9 cellular contexts compared by ENCODE assay signal in genomic region chr20:45111799-45112471, GRCh38. TPM values are rescaled to one million over a fixed set of nuclear protein-coding genes. Genes with fewer than 3 reads are reported as not detected.
DNase-seq lines count a peak whose midpoint lies in the region; TF ChIP-seq lines count a peak whose summit lies in the region.
"Had no signal": no experiment of that assay in that cellular context is flagged by ENCODE, and none has a peak within 500 bp of the region (broad histone marks: within the 10 kb centered on the region; RNA-seq: fewer than 3 reads in every experiment).

No MANE protein-coding gene starts in this region.

- H3K4me3 Mint-ChIP-seq in nephron progenitor cell = no peak overlapping the region
- H3K4me3 Mint-ChIP-seq in activated naive CD8-positive, alpha-beta T cell treated with anti-CD3 and anti-CD28 coated beads for 36 hours = no peak overlapping the region
- H3K4me3 Mint-ChIP-seq: activated T-helper 1 cell treated with anti-CD3 and anti-CD28 coated beads, Interleukin-12 subunit alpha, Interleukin-12 subunit beta, Interleukin-2, Interleukin-4 antibody, amounts not matched to agents 30 ng/mL and 10 ng/mL and 1 ng/mL, durations not matched to agents 14 hours and 24 hours and 36 hours had no signal

- H3K79me2 ChIP-seq in Karpas-422 (ENCODE audit: low read length) = no peaks in the 10 kb centered on the region

- no peaks in the 10 kb centered on the region for H3K9me3 ChIP-seq in Karpas-422 (ENCODE audit: low read length)

- H3K27me3 Mint-ChIP-seq in nephron progenitor cell (ENCODE audit: low read depth, poor library complexity) = peaks cover 45% of the 10 kb centered on the region
- peaks cover 8% of the 10 kb centered on the region for H3K27me3 Mint-ChIP-seq in activated naive CD8-positive, alpha-beta T cell treated with anti-CD3 and anti-CD28 coated beads for 36 hours

- no peaks in the 10 kb centered on the region for H3K4me1 Mint-ChIP-seq in nephron progenitor cell
- peaks cover 8% of the 10 kb centered on the region for H3K4me1 Mint-ChIP-seq in activated naive CD8-positive, alpha-beta T cell treated with anti-CD3 and anti-CD28 coated beads for 36 hours

- H3K27ac Mint-ChIP-seq in nephron progenitor cell = no peak overlapping the region
- no peak overlapping the region for H3K27ac Mint-ChIP-seq in activated naive CD8-positive, alpha-beta T cell treated with anti-CD3 and anti-CD28 coated beads for 36 hours
- H3K27ac Mint-ChIP-seq: activated T-helper 1 cell treated with anti-CD3 and anti-CD28 coated beads, Interleukin-12 subunit alpha, Interleukin-12 subunit beta, Interleukin-2, Interleukin-4 antibody, amounts not matched to agents 30 ng/mL and 10 ng/mL and 1 ng/mL, durations not matched to agents 14 hours and 24 hours and 36 hours had no signal

- no peaks in the 10 kb centered on the region for H3K9me2 ChIP-seq in Karpas-422 (replicated peaks; ENCODE audit: insufficient read depth, low read length)

- H3K27ac ChIP-seq in Karpas-422 (ENCODE audit: low read length) = no peak overlapping the region

- H3K4me3 ChIP-seq in Karpas-422 (ENCODE audit: low read length) (no peak overlapping the region), choroid plexus epithelial cell (ENCODE audit: low read depth, low read length) (no peak overlapping the region)

- H3K4me2 ChIP-seq in Karpas-422 (ENCODE audit: low read depth, low read length, poor library complexity, severe bottlenecking) = no peak overlapping the region

- H3K9ac ChIP-seq in Karpas-422 (ENCODE audit: low read length) = no peak overlapping the region

- DNase-seq in ELR (ENCODE audit: low read depth) = peak; percentile 51
- DNase-seq in Karpas-422 = peak; percentile 75
- DNase-seq in choroid plexus epithelial cell (ENCODE audit: low read depth) = peak; percentile 36
- DNase-seq in nephron progenitor cell = peak; percentile 35
- no peak for DNase-seq in NCI-H226
- DNase-seq in dedifferentiated amniotic fluid mesenchymal stem cell (ENCODE audit: extremely low spot score) = no peak
- no peak for DNase-seq in NCI-H2107 (lab: John Stamatoyannopoulos, UW)
- no peak for DNase-seq in activated naive CD8-positive, alpha-beta T cell treated with anti-CD3 and anti-CD28 coated beads for 36 hours

- TF ChIP-seq CTCF in choroid plexus epithelial cell (conservative IDR thresholded peaks at IDR 0.05; ENCODE audit: low read depth, low read length) (peak; percentile 66), nephron progenitor cell (IDR thresholded peaks at IDR 0.05) (peak; percentile 40)

- H3K27me3 ChIP-seq in Karpas-422 (ENCODE audit: low read length) = no peaks in the 10 kb centered on the region

- no peaks in the 10 kb centered on the region for H4K20me1 ChIP-seq in Karpas-422 (ENCODE audit: insufficient read depth, low read depth, low read length)

- H3K36me3 ChIP-seq in Karpas-422 (ENCODE audit: insufficient read depth, low read length) = no peaks in the 10 kb centered on the region

- peaks cover 4% of the 10 kb centered on the region for H3K4me1 ChIP-seq in Karpas-422 (ENCODE audit: low read length)

- H3K36me3 Mint-ChIP-seq in nephron progenitor cell (ENCODE audit: low read depth) = no peaks in the 10 kb centered on the region
- H3K36me3 Mint-ChIP-seq in activated naive CD8-positive, alpha-beta T cell treated with anti-CD3 and anti-CD28 coated beads for 36 hours = no peaks in the 10 kb centered on the region

- H3K9me3 Mint-ChIP-seq in nephron progenitor cell = no peaks in the 10 kb centered on the region
- H3K9me3 Mint-ChIP-seq in activated naive CD8-positive, alpha-beta T cell treated with anti-CD3 and anti-CD28 coated beads for 36 hours = no peaks in the 10 kb centered on the region
- H3K9me3 Mint-ChIP-seq: activated T-helper 1 cell treated with anti-CD3 and anti-CD28 coated beads, Interleukin-12 subunit alpha, Interleukin-12 subunit beta, Interleukin-2, Interleukin-4 antibody, amounts not matched to agents 30 ng/mL and 10 ng/mL and 1 ng/mL, durations not matched to agents 14 hours and 24 hours and 36 hours had no signal

- no peak overlapping the region for H2AFZ ChIP-seq in Karpas-422 (ENCODE audit: low read length)

RNA-seq across cellular contexts. Expression of gene WFDC5, which starts 3.0 kb away (rescaled TPM):
- total RNA-seq in Karpas-422 (2014; rRNA removed; shearing (Covaris generic); ENCODE audit: low replicate concordance) = not detected in 2 replicates
- total RNA-seq in activated naive CD8-positive, alpha-beta T cell treated with anti-CD3 and anti-CD28 coated beads for 36 hours = under 1 TPM in 1 of 2 experiments, not detected in 1; 0.23 TPM
- total RNA-seq: activated T-helper 1 cell treated with anti-CD3 and anti-CD28 coated beads, Interleukin-12 subunit alpha, Interleukin-12 subunit beta, Interleukin-2, Interleukin-4 antibody, amounts not matched to agents 30 ng/mL and 10 ng/mL and 1 ng/mL, durations not matched to agents 14 hours and 24 hours and 36 hours had no signal

RNA-seq across cellular contexts. Expression of gene KCNS1, which starts 11.0 kb away (rescaled TPM):
- total RNA-seq in Karpas-422 (2014; rRNA removed; shearing (Covaris generic); ENCODE audit: low replicate concordance) = not detected in 2 replicates
- under 1 TPM; 0.56 to 0.70 TPM for total RNA-seq in activated naive CD8-positive, alpha-beta T cell treated with anti-CD3 and anti-CD28 coated beads for 36 hours

RNA-seq across cellular contexts. Expression of gene WFDC12, which starts 12.3 kb away (rescaled TPM):
- total RNA-seq in Karpas-422 (2014; rRNA removed; shearing (Covaris generic); ENCODE audit: low replicate concordance) = not detected in 2 replicates
- not detected for total RNA-seq in activated naive CD8-positive, alpha-beta T cell treated with anti-CD3 and anti-CD28 coated beads for 36 hours
- total RNA-seq: activated T-helper 1 cell treated with anti-CD3 and anti-CD28 coated beads, Interleukin-12 subunit alpha, Interleukin-12 subunit beta, Interleukin-2, Interleukin-4 antibody, amounts not matched to agents 30 ng/mL and 10 ng/mL and 1 ng/mL, durations not matched to agents 14 hours and 24 hours and 36 hours had no signal

Comparison
In these comparisons a context has a peak if more than half of its experiments do, and no peak if none do; other contexts are left out.
1. DNase-seq: peak in ELR (single experiment), Karpas-422 (single experiment), choroid plexus epithelial cell (single experiment) and nephron progenitor cell (single experiment); none in NCI-H226 (single experiment), dedifferentiated amniotic fluid mesenchymal stem cell (single experiment), NCI-H2107 (single experiment) and activated naive CD8-positive, alpha-beta T cell treated with anti-CD3 and anti-CD28 coated beads for 36 hours (single experiment).